Comparison of ENCODE assay signal across 8 cellular contexts in the genomic region with DNA sequence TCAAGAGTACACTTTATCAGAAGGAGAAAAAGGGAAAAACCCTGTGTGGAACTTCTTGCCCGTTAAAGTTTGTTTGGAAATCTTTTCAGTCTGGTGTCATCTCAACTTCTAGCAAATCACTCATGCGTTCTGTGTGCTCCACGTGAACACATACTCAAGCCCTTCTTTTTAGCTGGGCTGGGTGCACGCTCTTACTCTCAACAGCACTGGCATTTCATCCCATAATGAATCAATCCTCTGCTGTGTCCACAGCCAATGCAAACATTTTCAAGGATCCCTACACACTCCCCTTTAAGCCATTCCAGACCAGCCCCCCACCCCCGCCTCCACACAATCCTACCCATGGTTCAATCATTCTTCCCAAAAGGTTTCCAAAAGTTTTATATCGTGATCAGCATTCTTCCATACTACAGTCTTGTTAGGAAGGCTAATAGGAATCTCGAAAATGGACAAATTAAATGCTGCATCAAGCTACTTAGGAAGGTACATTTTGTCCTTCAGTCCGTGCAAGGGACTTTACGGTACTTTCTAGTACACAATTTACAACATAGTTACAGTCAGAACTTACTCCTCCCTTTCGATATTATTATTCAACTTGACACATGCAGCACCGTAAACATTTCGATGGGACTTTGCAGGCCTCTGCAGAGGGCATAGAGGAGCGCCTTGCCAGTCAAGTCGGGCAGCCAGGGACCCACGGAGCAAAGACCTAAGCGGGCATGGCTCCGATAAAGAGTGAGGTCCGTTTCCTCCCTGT. TPM values are rescaled to one million over a fixed set of nuclear protein-coding genes. Genes with fewer than 3 reads are reported as not detected.
DNase-seq lines count a peak whose midpoint lies in the region; ATAC-seq and TF ChIP-seq lines count a peak whose summit lies in the region.

No MANE protein-coding gene starts in this region.

- in situ Hi-C loops in Caki2 (cut with HindIII; ENCODE audit: low pct_unique_long_range_greater_than_20kb, low sequenced_read_pairs): no loop called here

- ATAC-seq in T-helper 17 cell (no peak), GM18870 (IDR thresholded peaks at IDR 0.05; ENCODE audit: unreplicated experiment) (no peak)

- no peak overlapping the region for H3K14ac ChIP-seq in H9 (ENCODE audit: insufficient read depth, low read length)

- no peak overlapping the region for H4K91ac ChIP-seq in H9 (ENCODE audit: insufficient read length, low read depth, low read length)

- H3K23ac ChIP-seq in H9 (ENCODE audit: insufficient read length, low read depth, low read length): no peak overlapping the region

- H3K79me1 ChIP-seq in H9 (ENCODE audit: insufficient read depth, low read depth, low read length, poor library complexity, severe bottlenecking): no peaks in the 10 kb centered on the region

- no peaks in the 10 kb centered on the region for H3K36me3 ChIP-seq in esophagus squamous epithelium
- no peaks in the 10 kb centered on the region for H3K36me3 ChIP-seq in parathyroid adenoma (ENCODE audit: control insufficient read depth, insufficient read depth, low read length)

- no peak overlapping the region for H3K56ac ChIP-seq in H9 (ENCODE audit: insufficient read length, low read depth, low read length)

- no peak for TF ChIP-seq CTCF in H9 (conservative IDR thresholded peaks at IDR 0.05)
- no peak for TF ChIP-seq CTCF in esophagus squamous epithelium (IDR thresholded peaks at IDR 0.05)
- no peak for TF ChIP-seq CTCF in parathyroid adenoma (IDR thresholded peaks at IDR 0.05)

- H3K4me3 Mint-ChIP-seq in H9: peak overlapping the region; percentile 64 to 89
- H3K4me3 Mint-ChIP-seq in T-helper 17 cell: peak overlapping the region; percentile 98

- peaks cover 0 to 2% (median 0%) of the 10 kb centered on the region in 3 experiments; a peak in 2 of 7 replicates for H3K36me3 Mint-ChIP-seq in H9 (ENCODE audit: insufficient read depth in 1 of 3, low read depth in 3 of 3)
- peaks cover 5% of the 10 kb centered on the region for H3K36me3 Mint-ChIP-seq in T-helper 17 cell (ENCODE audit: low read depth)

- no peaks in the 10 kb centered on the region for H4K20me1 ChIP-seq in H9 (ENCODE audit: control insufficient read depth, insufficient read depth, insufficient read length)

- no peaks in the 10 kb centered on the region for H3K9me3 ChIP-seq in H9 (ENCODE audit: control insufficient read depth, low read depth, low read length)
- H3K9me3 ChIP-seq in T-helper 17 cell (ENCODE audit: control insufficient read depth, low read length, poor library complexity, severe bottlenecking): no peaks in the 10 kb centered on the region
- no peaks in the 10 kb centered on the region for H3K9me3 ChIP-seq in esophagus squamous epithelium
- no peaks in the 10 kb centered on the region for H3K9me3 ChIP-seq in parathyroid adenoma (ENCODE audit: control insufficient read depth, low read length)

- no peak overlapping the region for H3K27ac Mint-ChIP-seq in H9
- H3K27ac Mint-ChIP-seq in T-helper 17 cell: peak overlapping the region; percentile 91

- H3K4me1 ChIP-seq in H9 (ENCODE audit: insufficient read depth, low read length) (no peaks in the 10 kb centered on the region; the same call in 1 of the 2 replicates), esophagus squamous epithelium (peaks cover 24 to 71% (median 32%) of the 10 kb centered on the region in 3 donors), parathyroid adenoma (peaks cover 5% of the 10 kb centered on the region)

- H2BK120ac ChIP-seq in H9 (ENCODE audit: low read depth, low read length, poor library complexity, severe bottlenecking): no peak overlapping the region

- peak overlapping the region; percentile 74 to 96 (median 82) for H3K4me3 ChIP-seq in esophagus squamous epithelium
- peak overlapping the region; percentile 67 for H3K4me3 ChIP-seq in parathyroid adenoma (ENCODE audit: low read depth, low read length)

- peaks cover 36% of the 10 kb centered on the region for H3K23me2 ChIP-seq in H9 (ENCODE audit: insufficient read length, low read depth, low read length, poor library complexity, severe bottlenecking)

- H2AK5ac ChIP-seq in H9 (ENCODE audit: insufficient read length, low read length): no peak overlapping the region

- H2BK15ac ChIP-seq in H9 (ENCODE audit: low read depth, low read length): no peak overlapping the region

- no peak overlapping the region for H4K5ac ChIP-seq in H9 (ENCODE audit: insufficient read length, low read depth, low read length)

- no peak overlapping the region for H4K8ac ChIP-seq in H9 (replicated peaks; ENCODE audit: insufficient read length, low read depth, low read length)

- no peak overlapping the region for H2BK5ac ChIP-seq in H9 (ENCODE audit: insufficient read length, low read length)

- no peak overlapping the region for H3K18ac ChIP-seq in H9 (ENCODE audit: insufficient read length, low read depth, low read length)

- peaks cover 68% of the 10 kb centered on the region for H3K27me3 ChIP-seq in H9 (ENCODE audit: insufficient read depth, low read length)
- no peaks in the 10 kb centered on the region for H3K27me3 ChIP-seq in esophagus squamous epithelium
- H3K27me3 ChIP-seq in parathyroid adenoma (ENCODE audit: control insufficient read depth, insufficient read depth, low read length): no peaks in the 10 kb centered on the region

- DNase-seq in Caki2 (ENCODE audit: low read depth): peak; percentile 19
- DNase-seq in H9: no peak
- no peak for DNase-seq in T-helper 17 cell
- no peak for DNase-seq in esophagus squamous epithelium (lab: John Stamatoyannopoulos, UW)
- no peak for DNase-seq in stimulated activated CD4-positive, alpha-beta T cell treated with anti-CD3 and anti-CD28 coated beads, Interleukin-4, amount 100 ng/mL, for 4 hours
- no peak for DNase-seq in activated CD4-positive, alpha-beta T cell treated with anti-CD3 and anti-CD28 coated beads for 4 hours

- no CpG with 5 or more reads among the region's 18 CpGs for WGBS in H9 (ENCODE audit: extremely low coverage, insufficient read length, low lambda C conversion rate)
- WGBS in esophagus squamous epithelium, 2 donors: 20 to 21% methylated on average over 12 of the region's 18 CpGs

- no peak for TF ChIP-seq POLR2A in esophagus squamous epithelium (IDR thresholded peaks at IDR 0.05)

- H3K9ac ChIP-seq in H9 (ENCODE audit: extremely low read depth, insufficient read length, low read length) (no peak overlapping the region), parathyroid adenoma (no peak overlapping the region)

- no peak overlapping the region for H2BK20ac ChIP-seq in H9 (ENCODE audit: low read depth, low read length, poor library complexity, severe bottlenecking)

- H3K79me2 ChIP-seq in H9 (ENCODE audit: insufficient read depth, low read length): no peaks in the 10 kb centered on the region
- peaks cover 25% of the 10 kb centered on the region for H3K79me2 ChIP-seq in parathyroid adenoma

- H3K4me1 Mint-ChIP-seq in H9 (peaks cover 47 to 54% of the 10 kb centered on the region in 2 experiments), T-helper 17 cell (peaks cover 35% of the 10 kb centered on the region)

- peaks cover 82% of the 10 kb centered on the region for H3K27me3 Mint-ChIP-seq in H9 (ENCODE audit: low read depth)
- no peaks in the 10 kb centered on the region for H3K27me3 Mint-ChIP-seq in T-helper 17 cell

- no peak overlapping the region for H2AFZ ChIP-seq in H9 (ENCODE audit: low read length)
- peak overlapping the region; percentile 78 for H2AFZ ChIP-seq in parathyroid adenoma

- H3K27ac ChIP-seq in H9 (ENCODE audit: insufficient read length, low read depth, low read length) (no peak overlapping the region), esophagus squamous epithelium (peak overlapping the region; percentile 96 to 99 (median 97)), parathyroid adenoma (peak overlapping the region; percentile 93)

- intact Hi-C loops in esophagus squamous epithelium (cut with DNase I): loop anchor here (10.0 kb wide), 1 partner anchor 1617 kb away; a partner anchor contains a TSS

- peaks cover 0 to 7% of the 10 kb centered on the region in 2 experiments; a peak in 1 of 5 replicates for H3K9me3 Mint-ChIP-seq in H9

- H3K4me2 ChIP-seq in H9 (ENCODE audit: insufficient read depth, insufficient read length, low read length) (peak overlapping the region; percentile 83), parathyroid adenoma (ENCODE audit: low read length) (peak overlapping the region; percentile 85)

- H3K4ac ChIP-seq in H9 (ENCODE audit: low read depth, low read length): no peak overlapping the region

- H2BK12ac ChIP-seq in H9 (ENCODE audit: insufficient read length, low read depth, low read length): no peak overlapping the region

- no peak overlapping the region for H3T11ph ChIP-seq in H9 (ENCODE audit: low read length)

RNA-seq across cellular contexts. Expression of a gene that starts 1.5 kb away (rescaled TPM):
- total RNA-seq in Caki2 (2014; rRNA removed; shearing (Covaris generic); ENCODE audit: low replicate concordance): 4.1 and 12.4 TPM in 2 replicates
- total RNA-seq in H9 (2021) (1.6 and 2.7 TPM in 2 replicates), T-helper 17 cell (10 to 100 TPM; 20.8 to 25.1 TPM), esophagus squamous epithelium (10 to 100 TPM; 12.2 to 25.2 (median 16.7) TPM)

RNA-seq across cellular contexts. Expression of a gene that starts 3.1 kb away (rescaled TPM):
- 9.2 and 10.4 TPM in 2 replicates for total RNA-seq in Caki2 (2014; rRNA removed; shearing (Covaris generic); ENCODE audit: low replicate concordance)
- total RNA-seq in H9 (2021) (0.15 and 0.24 TPM in 2 replicates), T-helper 17 cell (10 to 100 TPM; 17.5 to 17.6 TPM), esophagus squamous epithelium (10 to 100 TPM in 3 of 4 donors, 1 to 10 TPM in 1; 5.4 to 20.2 (median 13.7) TPM)
